In genomic region chr14:70780396-70781075, GRCh38 we compare ENCODE assay signal across 11 cellular contexts. TPM values are rescaled to one million over a fixed set of nuclear protein-coding genes. Genes with fewer than 3 reads are reported as not detected.
DNase-seq lines count a peak whose midpoint lies in the region; ATAC-seq and TF ChIP-seq lines count a peak whose summit lies in the region.
"Had no signal": no experiment of that assay in that cellular context is flagged by ENCODE, and none has a peak within 500 bp of the region (broad histone marks: within the 10 kb centered on the region; RNA-seq: fewer than 3 reads in every experiment).

No MANE protein-coding gene starts in this region.

- ATAC-seq in HG02798 (IDR thresholded peaks at IDR 0.05; ENCODE audit: poor library complexity, unreplicated experiment) (peak; percentile 67), naive B cell (ENCODE audit: low read depth in 2 of 2) (peak; percentile 97), HG03196 (IDR thresholded peaks at IDR 0.05; ENCODE audit: unreplicated experiment) (no peak)
- ATAC-seq: esophagus mucosa had no signal

- no peak overlapping the region for H3K4me3 ChIP-seq in osteoblast (ENCODE audit: insufficient read depth, low read length)
- H3K4me3 ChIP-seq: thoracic aorta had no signal

- peaks cover 9% of the 10 kb centered on the region for H3K27me3 ChIP-seq in osteoblast (ENCODE audit: insufficient read depth, low read length)

- H3K9me3 Mint-ChIP-seq in naive B cell = no peaks in the 10 kb centered on the region

- peaks cover 10% of the 10 kb centered on the region for H3K4me1 ChIP-seq in osteoblast (ENCODE audit: insufficient read depth, low read length)

- DNase-seq in GM13977 (ENCODE audit: low spot score) (peak; percentile 47), NOMO-1 (lab: John Stamatoyannopoulos, UW; ENCODE audit: unreplicated experiment in 2 of 2) (peak; percentile 59 to 88), naive B cell (peak; percentile 77), hepatic stellate cell (ENCODE audit: low spot score) (no peak), osteoblast (ENCODE audit: insufficient read length, low spot score, missing footprints) (no peak)
- no peak for DNase-seq in activated CD4-positive, alpha-beta T cell treated with anti-CD3 and anti-CD28 coated beads, Interleukin-2, amount 50 U/mL, for 4 hours
- DNase-seq: MM.1S had no signal

- no peak overlapping the region for H3K27ac ChIP-seq in osteoblast (ENCODE audit: low read depth, low read length)
- H3K27ac ChIP-seq: thoracic aorta had no signal

- H3K79me2 ChIP-seq in osteoblast (ENCODE audit: insufficient read depth, low read length) = no peaks in the 10 kb centered on the region

- H3K4me3 Mint-ChIP-seq in naive B cell = peak overlapping the region; percentile 68 to 88 (median 81)

- peaks cover 0 to 4% of the 10 kb centered on the region in 2 donors for H3K36me3 Mint-ChIP-seq in naive B cell

- H3K4me2 ChIP-seq in osteoblast (ENCODE audit: insufficient read depth, low read length) = no peak overlapping the region

- TF ChIP-seq CTCF in GM13977 (IDR thresholded peaks at IDR 0.05; ENCODE audit: extremely low read depth, insufficient read depth, missing control alignments) = no peak
- no peak for TF ChIP-seq CTCF in osteoblast (IDR thresholded peaks at IDR 0.05; ENCODE audit: extremely low read depth, low read depth, low read length)

- no peaks in the 10 kb centered on the region for H3K9me3 ChIP-seq in osteoblast (ENCODE audit: low read depth, low read length)
- H3K9me3 ChIP-seq: thoracic aorta had no signal

- H3K27me3 Mint-ChIP-seq in naive B cell = no peaks in the 10 kb centered on the region

- in situ Hi-C loops in GM13977 (cut with MboI; ENCODE audit: low pct_unique_long_range_greater_than_20kb, low sequenced_read_pairs, unreplicated experiment) = no loop called here

- H2AFZ ChIP-seq in osteoblast (ENCODE audit: low read length) = no peak overlapping the region

- H3K4me1 Mint-ChIP-seq in naive B cell = peaks cover 52 to 63% (median 59%) of the 10 kb centered on the region in 3 donors

- H4K20me1 ChIP-seq in osteoblast (ENCODE audit: insufficient read depth, low read length) = no peaks in the 10 kb centered on the region

- H3K36me3 ChIP-seq in osteoblast (ENCODE audit: insufficient read depth, low read length) = no peaks in the 10 kb centered on the region
- H3K36me3 ChIP-seq: thoracic aorta had no signal

- peak overlapping the region; percentile 95 to 98 (median 97) for H3K27ac Mint-ChIP-seq in naive B cell

RNA-seq across cellular contexts. Expression of gene MAP3K9, which starts 28.8 kb away (rescaled TPM):
- polyA plus RNA-seq in naive B cell (ENCODE audit: low read depth in 6 of 6) = 10 to 100 TPM in 1 of 6 donors, 1 to 10 TPM in 5; 4.3 to 10.5 (median 6.3) TPM
- under 0.01 TPM in 2 replicates for total RNA-seq in osteoblast

Comparison
In these comparisons a context has a peak if more than half of its experiments do, and no peak if none do; other contexts are left out.
1. DNase-seq: peak in GM13977 (single experiment), NOMO-1 (2 of 2) and naive B cell (single experiment); none in hepatic stellate cell (single experiment), activated CD4-positive, alpha-beta T cell treated with anti-CD3 and anti-CD28 coated beads, Interleukin-2, amount 50 U/mL, for 4 hours (0 of 2) and osteoblast (single experiment).